ENCODE assay signal across 18 cellular contexts in genomic region chr5:77709993-77710392, GRCh38.
DNase-seq lines count a peak whose midpoint lies in the region; ATAC-seq, FAIRE-seq and TF ChIP-seq lines count a peak whose summit lies in the region.
"Had no signal": no experiment of that assay in that cellular context is flagged by ENCODE, and none has a peak within 500 bp of the region (broad histone marks: within the 10 kb centered on the region; RNA-seq: fewer than 3 reads in every experiment).

No MANE protein-coding gene starts in this region.

- TF ChIP-seq RAD21 in K562 (CRISPR knock-in tag; conservative IDR thresholded peaks at IDR 0.05 in 1 of 2, IDR thresholded peaks at IDR 0.05 in 1 of 2): no peak

- no peaks in the 10 kb centered on the region for H3K9me3 Mint-ChIP-seq in activated CD4-positive, alpha-beta memory T cell treated with anti-CD3 and anti-CD28 coated beads for 36 hours
- H3K9me3 Mint-ChIP-seq: CD4-positive, CD25-positive, alpha-beta regulatory T cell had no signal

- ATAC-seq in K562: no peak
- ATAC-seq: PC-3 had no signal

- in situ Hi-C loops in K562 (cut with MboI): no loop called here

- no peak overlapping the region for H2AFZ ChIP-seq in K562 (ENCODE audit: low read depth, low read length)
- H2AFZ ChIP-seq: GM23248 had no signal

- POLR2A ChIA-PET in K562 (lab: Yijun Ruan, JAX): interaction anchor here (1.1 to 1.6 kb wide), 3 partner anchors 9 to 36 kb away, joined by 3 to 4 read pairs (median 3); no protein-coding TSS in a partner anchor
- POLR2A ChIA-PET in activated CD4-positive, alpha-beta memory T cell treated with anti-CD3 and anti-CD28 coated beads for 36 hours (lab: Charles Lee): no interaction called here

- peak; percentile 12 for DNase-seq in Jurkat, Clone E6-1 (ENCODE audit: low read depth, low spot score)
- DNase-seq in NB4 (ENCODE audit: low read depth) (peak; percentile 17), K562 (ENCODE audit: extremely low read depth in 1 of 4, low spot score in 3 of 4) (no peak), NCI-H510A (lab: John Stamatoyannopoulos, UW) (no peak), WERI-Rb-1 (no peak)
- no peak for DNase-seq in activated CD4-positive, alpha-beta memory T cell treated with anti-CD3 and anti-CD28 coated beads for 36 hours
- DNase-seq: ACHN; Caco-2; CD4-positive, CD25-positive, alpha-beta regulatory T cell; HCEC 1CT; KG1; NCI-H1417; NCI-H187 treated with DMSO at 0.1 percent for 48 hours; NCI-H446; PC-3 had no signal

- intact Hi-C loops in K562 (cut with micrococcal nuclease): no loop called here
- intact Hi-C loops in activated CD4-positive, alpha-beta memory T cell treated with anti-CD3 and anti-CD28 coated beads for 36 hours (cut with micrococcal nuclease): no loop called here

- no peak overlapping the region for H3K4me2 ChIP-seq in K562 (ENCODE audit: insufficient read depth, low read length)

- no peaks in the 10 kb centered on the region for H3K4me1 ChIP-seq in K562 (replicated peaks in 1 of 2; ENCODE audit: control insufficient read depth in 2 of 2, insufficient read depth in 2 of 2, low read length in 2 of 2)
- H3K4me1 ChIP-seq: Caco-2 had no signal

- FAIRE-seq in K562 (lab: Jason Lieb, UNC) (no peak), islet of Langerhans (lab: Jason Lieb, UNC) (peak; percentile 78)

- BruUV-seq in K562 (replicated peaks; lab: Mats Ljungman, UMichigan): no TSS peak

- CTCF ChIA-PET in K562 (lab: Yijun Ruan, JAX; ENCODE audit: low intra/inter-chr PET ratio): no interaction called here
- CTCF ChIA-PET in activated CD4-positive, alpha-beta memory T cell treated with anti-CD3 and anti-CD28 coated beads for 36 hours (lab: Charles Lee): no interaction called here

- no peak for TF ChIP-seq POLR2A in NB4 (IDR thresholded peaks at IDR 0.05; ENCODE audit: extremely low read depth, insufficient read length)
- no peak for TF ChIP-seq POLR2A in K562 (conservative IDR thresholded peaks at IDR 0.05)

- peaks cover 50% of the 10 kb centered on the region for H3K79me2 ChIP-seq in K562 (ENCODE audit: control insufficient read depth, insufficient read depth, low read length)

- no peak overlapping the region for H3K27ac Mint-ChIP-seq in activated CD4-positive, alpha-beta memory T cell treated with anti-CD3 and anti-CD28 coated beads for 36 hours
- H3K27ac Mint-ChIP-seq: B cell; CD4-positive, CD25-positive, alpha-beta regulatory T cell had no signal

- H4K20me1 ChIP-seq in K562 (replicated peaks; ENCODE audit: control insufficient read depth, insufficient read depth, low read length): no peaks in the 10 kb centered on the region

- H3K4me1 Mint-ChIP-seq in activated CD4-positive, alpha-beta memory T cell treated with anti-CD3 and anti-CD28 coated beads for 36 hours (ENCODE audit: low read depth): peaks cover under 1% of the 10 kb centered on the region

- peaks cover 16% of the 10 kb centered on the region for H3K36me3 Mint-ChIP-seq in activated CD4-positive, alpha-beta memory T cell treated with anti-CD3 and anti-CD28 coated beads for 36 hours

- TF ChIP-seq CTCF in NB4 (IDR thresholded peaks at IDR 0.05; ENCODE audit: low read depth, low read length) (no peak), K562 (IDR thresholded peaks at IDR 0.05 in 2 of 3, conservative IDR thresholded peaks at IDR 0.05 in 1 of 3; ENCODE audit: insufficient read depth in 2 of 3, low read depth in 1 of 3, low read length in 3 of 3) (no peak), WERI-Rb-1 (IDR thresholded peaks at IDR 0.05; ENCODE audit: low read depth, low read length) (no peak)

- no peaks in the 10 kb centered on the region for H3K9me1 ChIP-seq in K562 (ENCODE audit: control insufficient read depth, insufficient read depth, low read length)

- no peaks in the 10 kb centered on the region for H3K27me3 Mint-ChIP-seq in activated CD4-positive, alpha-beta memory T cell treated with anti-CD3 and anti-CD28 coated beads for 36 hours
- H3K27me3 Mint-ChIP-seq: B cell; CD4-positive, CD25-positive, alpha-beta regulatory T cell had no signal

- H3K36me3 ChIP-seq in K562 (ENCODE audit: control insufficient read depth, insufficient read depth, low read length) (peaks cover 39% of the 10 kb centered on the region), WERI-Rb-1 (peaks cover 28% of the 10 kb centered on the region)

- H3K27ac ChIP-seq in K562 (ENCODE audit: extremely low read depth, low read depth, low read length): no peak overlapping the region
- H3K27ac ChIP-seq in WERI-Rb-1: no peak overlapping the region
- H3K27ac ChIP-seq: GM23248 had no signal

- TF ChIP-seq EP300 in K562 (IDR thresholded peaks at IDR 0.05; ENCODE audit: low read length): no peak

- no peak overlapping the region for H3K4me3 Mint-ChIP-seq in activated CD4-positive, alpha-beta memory T cell treated with anti-CD3 and anti-CD28 coated beads for 36 hours
- H3K4me3 Mint-ChIP-seq: B cell; CD4-positive, CD25-positive, alpha-beta regulatory T cell had no signal

- H3K9me3 ChIP-seq in K562 (replicated peaks; ENCODE audit: control insufficient read depth, insufficient read depth, low read depth, low read length) (no peaks in the 10 kb centered on the region), WERI-Rb-1 (ENCODE audit: severe bottlenecking) (no peaks in the 10 kb centered on the region)
- H3K9me3 ChIP-seq: Caco-2 had no signal

- H3K9ac ChIP-seq in K562 (ENCODE audit: insufficient read depth in 1 of 2, low read depth in 2 of 2, low read length in 2 of 2): no peak overlapping the region
- H3K9ac ChIP-seq: GM23248 had no signal

- H3K4me3 ChIP-seq in Jurkat, Clone E6-1 (ENCODE audit: low read length): no peak overlapping the region
- H3K4me3 ChIP-seq in NB4 (ENCODE audit: low read depth, low read length) (no peak overlapping the region), K562 (no peak overlapping the region), WERI-Rb-1 (ENCODE audit: low read depth, low read length) (no peak overlapping the region)
- H3K4me3 ChIP-seq: GM23248 had no signal

- H3K27me3 ChIP-seq in K562 (ENCODE audit: control insufficient read depth in 2 of 2, insufficient read depth in 2 of 2, low read length in 2 of 2): no peaks in the 10 kb centered on the region
- H3K27me3 ChIP-seq in WERI-Rb-1 (ENCODE audit: insufficient read depth, low read depth, severe bottlenecking): no peaks in the 10 kb centered on the region

TF ChIP-seq in K562, 482 proteins besides CTCF, POLR2A, EP300 and RAD21 (continues in another document):
- TF ChIP-seq RB1 (IDR thresholded peaks at IDR 0.05; ENCODE audit: low read depth): no peak
- TF ChIP-seq ZBTB40 (IDR thresholded peaks at IDR 0.05): peak; percentile 72
- peak; percentile 78 for TF ChIP-seq ZBTB40 (CRISPR knock-in tag; IDR thresholded peaks at IDR 0.05)
- no peak for TF ChIP-seq BCOR (IDR thresholded peaks at IDR 0.05)
- no peak for TF ChIP-seq PPARD (CRISPR knock-in tag; IDR thresholded peaks at IDR 0.05)
- TF ChIP-seq MIER1 (IDR thresholded peaks at IDR 0.05; ENCODE audit: low read depth): no peak

Comparison
In these comparisons a context has a peak if more than half of its experiments do, and no peak if none do; other contexts are left out.
1. DNase-seq: peak in Jurkat, Clone E6-1 (single experiment) and NB4 (single experiment); none in K562 (0 of 4), activated CD4-positive, alpha-beta memory T cell treated with anti-CD3 and anti-CD28 coated beads for 36 hours (single experiment), NCI-H510A (single experiment) and WERI-Rb-1 (single experiment).